Comparison of ENCODE assay signal across 1 cellular context in the genomic region with DNA sequence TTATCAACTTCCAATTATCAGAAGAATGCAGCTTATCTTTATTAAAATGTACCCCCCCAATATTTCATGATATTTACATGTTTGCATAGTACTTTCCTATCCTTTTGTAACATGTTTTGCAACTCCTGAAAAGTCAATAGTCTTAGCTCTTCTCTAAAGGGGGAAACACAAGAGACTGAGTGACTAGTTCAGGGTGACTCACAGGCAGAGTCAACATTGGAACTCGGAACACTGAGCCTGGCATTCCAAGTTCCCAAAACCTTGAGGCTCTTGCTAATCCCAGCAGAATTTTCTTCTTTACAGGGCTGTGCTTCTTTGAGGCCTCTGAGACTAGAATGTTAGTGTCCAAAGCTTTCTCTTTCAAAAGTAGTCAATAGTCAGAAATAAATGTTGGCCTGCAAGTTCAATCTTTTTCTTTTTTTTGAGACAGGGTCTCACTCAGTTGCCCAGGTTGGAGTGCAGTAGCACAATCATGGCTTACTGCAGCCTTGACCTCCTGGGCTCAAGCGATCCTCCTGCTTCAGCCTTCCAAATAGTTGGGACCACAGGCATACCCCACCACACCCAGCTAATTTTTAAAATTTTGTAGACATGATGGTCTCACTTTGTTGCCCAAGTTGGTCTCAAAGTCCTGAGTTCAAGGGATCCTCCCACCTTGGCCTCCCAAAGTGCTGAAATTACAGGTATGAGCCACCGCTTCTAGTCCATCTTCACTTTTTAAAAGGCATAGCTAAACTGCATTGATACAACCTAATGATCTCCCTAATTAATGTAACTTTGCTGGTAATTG.
TF ChIP-seq lines count a peak whose summit lies in the region.

No MANE protein-coding gene starts in this region.

TF ChIP-seq in HepG2, 621 proteins besides CTCF, POLR2A, EP300 and RAD21 (continued from another document and continues in another):
- TF ChIP-seq, protein P1, sequence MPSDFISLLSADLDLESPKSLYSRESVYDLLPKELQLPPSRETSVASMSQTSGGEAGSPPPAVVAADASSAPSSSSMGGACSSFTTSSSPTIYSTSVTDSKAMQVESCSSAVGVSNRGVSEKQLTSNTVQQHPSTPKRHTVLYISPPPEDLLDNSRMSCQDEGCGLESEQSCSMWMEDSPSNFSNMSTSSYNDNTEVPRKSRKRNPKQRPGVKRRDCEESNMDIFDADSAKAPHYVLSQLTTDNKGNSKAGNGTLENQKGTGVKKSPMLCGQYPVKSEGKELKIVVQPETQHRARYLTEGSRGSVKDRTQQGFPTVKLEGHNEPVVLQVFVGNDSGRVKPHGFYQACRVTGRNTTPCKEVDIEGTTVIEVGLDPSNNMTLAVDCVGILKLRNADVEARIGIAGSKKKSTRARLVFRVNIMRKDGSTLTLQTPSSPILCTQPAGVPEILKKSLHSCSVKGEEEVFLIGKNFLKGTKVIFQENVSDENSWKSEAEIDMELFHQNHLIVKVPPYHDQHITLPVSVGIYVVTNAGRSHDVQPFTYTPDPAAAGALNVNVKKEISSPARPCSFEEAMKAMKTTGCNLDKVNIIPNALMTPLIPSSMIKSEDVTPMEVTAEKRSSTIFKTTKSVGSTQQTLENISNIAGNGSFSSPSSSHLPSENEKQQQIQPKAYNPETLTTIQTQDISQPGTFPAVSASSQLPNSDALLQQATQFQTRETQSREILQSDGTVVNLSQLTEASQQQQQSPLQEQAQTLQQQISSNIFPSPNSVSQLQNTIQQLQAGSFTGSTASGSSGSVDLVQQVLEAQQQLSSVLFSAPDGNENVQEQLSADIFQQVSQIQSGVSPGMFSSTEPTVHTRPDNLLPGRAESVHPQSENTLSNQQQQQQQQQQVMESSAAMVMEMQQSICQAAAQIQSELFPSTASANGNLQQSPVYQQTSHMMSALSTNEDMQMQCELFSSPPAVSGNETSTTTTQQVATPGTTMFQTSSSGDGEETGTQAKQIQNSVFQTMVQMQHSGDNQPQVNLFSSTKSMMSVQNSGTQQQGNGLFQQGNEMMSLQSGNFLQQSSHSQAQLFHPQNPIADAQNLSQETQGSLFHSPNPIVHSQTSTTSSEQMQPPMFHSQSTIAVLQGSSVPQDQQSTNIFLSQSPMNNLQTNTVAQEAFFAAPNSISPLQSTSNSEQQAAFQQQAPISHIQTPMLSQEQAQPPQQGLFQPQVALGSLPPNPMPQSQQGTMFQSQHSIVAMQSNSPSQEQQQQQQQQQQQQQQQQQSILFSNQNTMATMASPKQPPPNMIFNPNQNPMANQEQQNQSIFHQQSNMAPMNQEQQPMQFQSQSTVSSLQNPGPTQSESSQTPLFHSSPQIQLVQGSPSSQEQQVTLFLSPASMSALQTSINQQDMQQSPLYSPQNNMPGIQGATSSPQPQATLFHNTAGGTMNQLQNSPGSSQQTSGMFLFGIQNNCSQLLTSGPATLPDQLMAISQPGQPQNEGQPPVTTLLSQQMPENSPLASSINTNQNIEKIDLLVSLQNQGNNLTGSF (CRISPR knock-in tag; IDR thresholded peaks at IDR 0.05) = no peak
- TF ChIP-seq PAX8 (CRISPR knock-in tag; IDR thresholded peaks at IDR 0.05; ENCODE audit: borderline replicate concordance) (no peak), ISL2 (CRISPR knock-in tag; IDR thresholded peaks at IDR 0.05) (peak; percentile 99), ZNF280B (CRISPR knock-in tag; IDR thresholded peaks at IDR 0.05; ENCODE audit: borderline replicate concordance) (no peak), ZNF619 (CRISPR knock-in tag; IDR thresholded peaks at IDR 0.05) (no peak), IKZF5 (CRISPR knock-in tag; IDR thresholded peaks at IDR 0.05) (peak; percentile 69), ARID4A (CRISPR knock-in tag; IDR thresholded peaks at IDR 0.05; ENCODE audit: borderline replicate concordance) (peak; percentile 40; the same call in 1 of the 2 replicates), KDM2A (CRISPR knock-in tag; IDR thresholded peaks at IDR 0.05; ENCODE audit: borderline replicate concordance, low read depth) (no peak), GFI1 (CRISPR knock-in tag; IDR thresholded peaks at IDR 0.05; ENCODE audit: borderline replicate concordance) (peak; percentile 83), SRSF4 (IDR thresholded peaks at IDR 0.05; ENCODE audit: low read depth, low read length, poor library complexity, severe bottlenecking) (no peak), CAMTA2 (CRISPR knock-in tag; IDR thresholded peaks at IDR 0.05; ENCODE audit: borderline replicate concordance) (no peak), ZNF230 (CRISPR knock-in tag; IDR thresholded peaks at IDR 0.05) (no peak), HNRNPLL (IDR thresholded peaks at IDR 0.05; ENCODE audit: low read depth, low read length, poor library complexity, severe bottlenecking) (no peak), SP2 (CRISPR knock-in tag; IDR thresholded peaks at IDR 0.05) (no peak), THAP11 (CRISPR knock-in tag; IDR thresholded peaks at IDR 0.05) (peak; percentile 63; the same call in 1 of the 2 replicates), PRDM15 (CRISPR knock-in tag; IDR thresholded peaks at IDR 0.05) (no peak), ZNF589 (CRISPR knock-in tag; conservative IDR thresholded peaks at IDR 0.05) (peak; percentile 68; the same call in 1 of the 2 replicates), ZNF275 (CRISPR knock-in tag; IDR thresholded peaks at IDR 0.05; ENCODE audit: borderline replicate concordance) (no peak), NR2F2 (IDR thresholded peaks at IDR 0.05; ENCODE audit: borderline replicate concordance, low read depth) (peak; percentile 78; the same call in 1 of the 2 replicates), FIP1L1 (IDR thresholded peaks at IDR 0.05; ENCODE audit: borderline replicate concordance, insufficient read depth, low read depth, low read length) (no peak)
- TF ChIP-seq, protein P2, sequence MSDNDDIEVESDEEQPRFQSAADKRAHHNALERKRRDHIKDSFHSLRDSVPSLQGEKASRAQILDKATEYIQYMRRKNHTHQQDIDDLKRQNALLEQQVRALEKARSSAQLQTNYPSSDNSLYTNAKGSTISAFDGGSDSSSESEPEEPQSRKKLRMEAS (IDR thresholded peaks at IDR 0.05) = peak; percentile 47; the same call in 1 of the 2 replicates
- TF ChIP-seq, protein P3, sequence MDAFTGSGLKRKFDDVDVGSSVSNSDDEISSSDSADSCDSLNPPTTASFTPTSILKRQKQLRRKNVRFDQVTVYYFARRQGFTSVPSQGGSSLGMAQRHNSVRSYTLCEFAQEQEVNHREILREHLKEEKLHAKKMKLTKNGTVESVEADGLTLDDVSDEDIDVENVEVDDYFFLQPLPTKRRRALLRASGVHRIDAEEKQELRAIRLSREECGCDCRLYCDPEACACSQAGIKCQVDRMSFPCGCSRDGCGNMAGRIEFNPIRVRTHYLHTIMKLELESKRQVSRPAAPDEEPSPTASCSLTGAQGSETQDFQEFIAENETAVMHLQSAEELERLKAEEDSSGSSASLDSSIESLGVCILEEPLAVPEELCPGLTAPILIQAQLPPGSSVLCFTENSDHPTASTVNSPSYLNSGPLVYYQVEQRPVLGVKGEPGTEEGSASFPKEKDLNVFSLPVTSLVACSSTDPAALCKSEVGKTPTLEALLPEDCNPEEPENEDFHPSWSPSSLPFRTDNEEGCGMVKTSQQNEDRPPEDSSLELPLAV (CRISPR knock-in tag; conservative IDR thresholded peaks at IDR 0.05; ENCODE audit: low read depth) = no peak
- TF ChIP-seq, protein P4, sequence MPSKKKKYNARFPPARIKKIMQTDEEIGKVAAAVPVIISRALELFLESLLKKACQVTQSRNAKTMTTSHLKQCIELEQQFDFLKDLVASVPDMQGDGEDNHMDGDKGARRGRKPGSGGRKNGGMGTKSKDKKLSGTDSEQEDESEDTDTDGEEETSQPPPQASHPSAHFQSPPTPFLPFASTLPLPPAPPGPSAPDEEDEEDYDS (CRISPR knock-in tag; IDR thresholded peaks at IDR 0.05) = peak; percentile 39; the same call in 1 of the 2 replicates
- TF ChIP-seq, protein P5, sequence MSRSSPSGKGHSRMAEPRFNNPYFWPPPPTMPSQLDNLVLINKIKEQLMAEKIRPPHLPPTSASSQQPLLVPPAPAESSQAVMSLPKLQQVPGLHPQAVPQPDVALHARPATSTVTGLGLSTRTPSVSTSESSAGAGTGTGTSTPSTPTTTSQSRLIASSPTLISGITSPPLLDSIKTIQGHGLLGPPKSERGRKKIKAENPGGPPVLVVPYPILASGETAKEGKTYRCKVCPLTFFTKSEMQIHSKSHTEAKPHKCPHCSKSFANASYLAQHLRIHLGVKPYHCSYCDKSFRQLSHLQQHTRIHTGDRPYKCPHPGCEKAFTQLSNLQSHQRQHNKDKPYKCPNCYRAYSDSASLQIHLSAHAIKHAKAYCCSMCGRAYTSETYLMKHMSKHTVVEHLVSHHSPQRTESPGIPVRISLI (CRISPR knock-in tag; IDR thresholded peaks at IDR 0.05; ENCODE audit: borderline replicate concordance) = peak; percentile 3; the same call in 1 of the 2 replicates
